8 cellular contexts compared by ENCODE assay signal in genomic region chr1:26538480-26539412, GRCh38. TPM values are rescaled to one million over a fixed set of nuclear protein-coding genes. Genes with fewer than 3 reads are reported as not detected.
DNase-seq lines count a peak whose midpoint lies in the region; ATAC-seq, FAIRE-seq and TF ChIP-seq lines count a peak whose summit lies in the region.

No MANE protein-coding gene starts in this region.

- no peak overlapping the region for H3K9ac ChIP-seq in HepG2 (ENCODE audit: insufficient read depth, low read depth, low read length)

- peaks cover 7% of the 10 kb centered on the region for H3K79me2 ChIP-seq in HepG2 (ENCODE audit: insufficient read depth, low read length)

- H3K36me3 ChIP-seq in RWPE2 (ENCODE audit: low read depth) (peaks cover 45% of the 10 kb centered on the region), HepG2 (replicated peaks in 1 of 2; ENCODE audit: control insufficient read depth in 1 of 2, insufficient read depth in 2 of 2, low read length in 2 of 2) (peaks cover 2 to 11% of the 10 kb centered on the region in 2 experiments; a peak in 4 of 5 replicates), testis (ENCODE audit: low read depth, missing control alignments) (no peaks in the 10 kb centered on the region)

- H3K4me1 ChIP-seq in RWPE2 (ENCODE audit: insufficient read depth, poor library complexity, severe bottlenecking) = peaks cover 20% of the 10 kb centered on the region
- H3K4me1 ChIP-seq in HepG2 (ENCODE audit: insufficient read depth, low read length) = peaks cover 44% of the 10 kb centered on the region
- peaks cover 14% of the 10 kb centered on the region for H3K4me1 ChIP-seq in testis

- WGBS in HepG2 (ENCODE audit: low lambda C conversion rate) = 93% methylated on average over 13 of the region's 14 CpGs
- WGBS in testis, 2 donors = 80 to 83% methylated on average over 14 of the region's 14 CpGs

- in situ Hi-C loops in HepG2 (cut with HindIII; ENCODE audit: extremely low pct_ligation_motif_present, low pct_unique_long_range_greater_than_20kb) = no loop called here

- CTCF ChIA-PET in AG04450 (lab: Charles Lee) (interaction anchor here (0.5 to 2.2 kb wide), 23 partner anchors 9 to 340 kb away, joined by 3 to 25 read pairs (median 3); partner anchors contain the start of gene RPS6KA1), HepG2 (lab: Yijun Ruan, JAX; ENCODE audit: low intra/inter-chr PET ratio, low total read pairs) (interaction anchor here (0.6 kb wide), 1 partner anchor 175 kb away, joined by 3 read pairs; no protein-coding TSS in a partner anchor)

- H2AFZ ChIP-seq in HepG2 (ENCODE audit: low read length) = no peak overlapping the region

- TF ChIP-seq EP300 in HepG2 (IDR thresholded peaks at IDR 0.05; ENCODE audit: low read depth in 2 of 2, low read length in 2 of 2) = no peak
- TF ChIP-seq EP300 in HepG2 (CRISPR knock-in tag; IDR thresholded peaks at IDR 0.05; ENCODE audit: borderline replicate concordance) = no peak

- FAIRE-seq in HepG2 (lab: Jason Lieb, UNC) = no peak

- intact Hi-C loops in HepG2 (cut with micrococcal nuclease; ENCODE audit: unreplicated experiment) = no loop called here
- intact Hi-C loops in testis (cut with DNase I; ENCODE audit: low total_unique reads) = no loop called here

- TF ChIP-seq POLR2A in HepG2 (IDR thresholded peaks at IDR 0.05; ENCODE audit: insufficient read depth in 1 of 2, low read depth in 2 of 2, low read length in 2 of 2) (no peak), testis (IDR thresholded peaks at IDR 0.05) (no peak)

- POLR2A ChIA-PET in AG04450 (lab: Yijun Ruan, JAX) (interaction anchor here (0.9 kb wide), 1 partner anchor 38 kb away, joined by 4 read pairs; no protein-coding TSS in a partner anchor), HepG2 (lab: Yijun Ruan, JAX) (interaction anchor here (0.9 to 1.4 kb wide), 3 partner anchors 10 to 39 kb away, joined by 3 to 6 read pairs (median 3); partner anchors contain the start of gene RPS6KA1)

- no peak overlapping the region for H3K4me2 ChIP-seq in HepG2 (ENCODE audit: low read depth, low read length)

- H3K27me3 ChIP-seq in AG04450 (ENCODE audit: control insufficient read depth, insufficient read depth, low read length) = no peaks in the 10 kb centered on the region
- no peaks in the 10 kb centered on the region for H3K27me3 ChIP-seq in RWPE2 (ENCODE audit: insufficient read depth, poor library complexity, severe bottlenecking)
- no peaks in the 10 kb centered on the region for H3K27me3 ChIP-seq in HepG2 (ENCODE audit: control insufficient read depth in 1 of 2, insufficient read depth in 2 of 2, low read length in 2 of 2)
- no peaks in the 10 kb centered on the region for H3K27me3 ChIP-seq in testis

- ATAC-seq in RWPE2 (ENCODE audit: low read depth) = no peak
- peak; percentile 36 for ATAC-seq in HepG2
- no peak for ATAC-seq in HG03139 (IDR thresholded peaks at IDR 0.05; ENCODE audit: unreplicated experiment)

- H3K9me3 ChIP-seq in AG04450 (ENCODE audit: control insufficient read depth, insufficient read depth, low read length) (no peaks in the 10 kb centered on the region; the same call in 1 of the 2 replicates), RWPE2 (ENCODE audit: severe bottlenecking) (no peaks in the 10 kb centered on the region), HepG2 (ENCODE audit: low read length) (no peaks in the 10 kb centered on the region), testis (no peaks in the 10 kb centered on the region)

- DNase-seq in AG04450 (ENCODE audit: low read depth, low spot score) (no peak), RWPE2 (ENCODE audit: low spot score) (no peak), amniotic epithelial cell (ENCODE audit: low read depth) (peak; percentile 19), HepG2 (ENCODE audit: low spot score) (peak; percentile 41), testis (peak; percentile 51), GF-D8 (lab: John Stamatoyannopoulos, UW) (no peak)

- BruUV-seq in HepG2 (replicated peaks; lab: Mats Ljungman, UMichigan) = no TSS peak

- H4K20me1 ChIP-seq in HepG2 (ENCODE audit: insufficient read depth, low read length) = peaks cover 11% of the 10 kb centered on the region

- H3K4me3 ChIP-seq in AG04450 (ENCODE audit: low read depth, low read length) (no peak overlapping the region), GM12875 (ENCODE audit: low read depth, low read length) (no peak overlapping the region), RWPE2 (ENCODE audit: severe bottlenecking) (no peak overlapping the region), HepG2 (replicated peaks in 1 of 3; ENCODE audit: insufficient read depth in 1 of 3, low read depth in 2 of 3, low read length in 3 of 3) (no peak overlapping the region), testis (no peak overlapping the region)

- no peak for TF ChIP-seq RAD21 in HepG2 (CRISPR knock-in tag; IDR thresholded peaks at IDR 0.05)

- TF ChIP-seq CTCF in AG04450 (IDR thresholded peaks at IDR 0.05; ENCODE audit: low read depth, low read length) (peak; percentile 55), GM12875 (IDR thresholded peaks at IDR 0.05; ENCODE audit: borderline replicate concordance, insufficient read depth, low read depth, low read length) (peak; percentile 80), RWPE2 (IDR thresholded peaks at IDR 0.05; ENCODE audit: poor library complexity, severe bottlenecking) (peak; percentile 27), HepG2 (CRISPR knock-in tag; IDR thresholded peaks at IDR 0.05) (peak; percentile 62), testis (IDR thresholded peaks at IDR 0.05) (peak in 1 of 3 experiments; percentile 22)

- H3K27ac ChIP-seq in AG04450 (ENCODE audit: low read depth, low read length) (no peak overlapping the region), RWPE2 (ENCODE audit: poor library complexity, severe bottlenecking) (no peak overlapping the region), HepG2 (ENCODE audit: extremely low read length, insufficient read depth, low read length) (no peak overlapping the region), testis (no peak overlapping the region)

TF ChIP-seq in HepG2, 621 proteins besides CTCF, POLR2A, EP300 and RAD21 (continues in another document):
- no peak for TF ChIP-seq CBX1 (IDR thresholded peaks at IDR 0.05; ENCODE audit: low read depth)
- TF ChIP-seq SIN3B (IDR thresholded peaks at IDR 0.05; ENCODE audit: low read length) = no peak
- no peak for TF ChIP-seq SRSF1 (optimal IDR thresholded peaks at IDR 0.05; ENCODE audit: low read depth, low read length)
- no peak for TF ChIP-seq NR0B2 (CRISPR knock-in tag; IDR thresholded peaks at IDR 0.05)
- TF ChIP-seq XRCC5 (optimal IDR thresholded peaks at IDR 0.05; ENCODE audit: low read length) = peak; percentile 40

RNA-seq across cellular contexts. Expression of gene RPS6KA1, which starts 9.2 kb away (rescaled TPM):
- polyA plus RNA-seq in AG04450 (2011; rRNA removed) (2.8 and 3.4 TPM in 2 replicates), HepG2 (2011; rRNA removed) (19.6 and 22.1 TPM in 2 replicates), testis (ENCODE audit: insufficient read depth, low read depth, low replicate concordance) (15.6 TPM)
- polyA minus RNA-seq in AG04450 (2011; rRNA and poly(A)+ RNA removed) = 4.8 and 6.4 TPM in 2 replicates
- total RNA-seq in HepG2 (2016; rRNA removed; fragmentation: Illumina TruSeq; extraction: Trizol) (24.0 and 24.2 TPM in 2 replicates), testis (10 to 100 TPM; 14.9 to 24.2 TPM)
- 6.4 and 8.1 TPM in 2 replicates for total RNA-seq in HepG2 (2016; cell fraction: cytosol; rRNA removed; fragmentation: Illumina TruSeq; extraction: Trizol; ENCODE audit: low read depth)
- total RNA-seq in HepG2 (2016; cell fraction: insoluble cytoplasmic fraction; rRNA removed; fragmentation: Illumina TruSeq; extraction: Trizol) = 23.3 and 24.8 TPM in 2 replicates
- total RNA-seq in HepG2 (2016; cell fraction: membrane; rRNA removed; fragmentation: Illumina TruSeq; extraction: Trizol) = 14.4 and 16.8 TPM in 2 replicates
- total RNA-seq in HepG2 (2016; cell fraction: nucleus; rRNA removed; fragmentation: Illumina TruSeq; extraction: Trizol) = 17.9 and 19.0 TPM in 2 replicates
- polyA plus RNA-seq in HepG2 (2011; cell fraction: cytosol; rRNA removed) = 15.0 and 20.1 TPM in 2 replicates
- polyA plus RNA-seq in HepG2 (2011; cell fraction: nucleus; rRNA removed) = 28.9 and 37.3 TPM in 2 replicates
- polyA plus RNA-seq in HepG2 (2012) = 14.7 and 15.4 TPM in 2 replicates
- 4.1 and 4.3 TPM in 2 replicates for polyA plus RNA-seq in HepG2 (2016; cell fraction: cytosol; fragmentation: Illumina TruSeq; extraction: Trizol; ENCODE audit: low read depth)
- 20.9 and 24.6 TPM in 2 replicates for polyA plus RNA-seq in HepG2 (2016; cell fraction: insoluble cytoplasmic fraction; fragmentation: Illumina TruSeq; extraction: Trizol; ENCODE audit: low read depth)
- polyA plus RNA-seq in HepG2 (2016; cell fraction: membrane; fragmentation: Illumina TruSeq; extraction: Trizol; ENCODE audit: low read depth) = 10.2 and 12.6 TPM in 2 replicates
- 28.1 and 28.2 TPM in 2 replicates for polyA plus RNA-seq in HepG2 (2016; cell fraction: nucleus; fragmentation: Illumina TruSeq; extraction: Trizol; ENCODE audit: insufficient read depth, low read depth)
- polyA minus RNA-seq in HepG2 (2011; rRNA and poly(A)+ RNA removed; ENCODE audit: low replicate concordance) = 43.2 and 122 TPM in 2 replicates
- 22.6 TPM in 2 replicates for polyA minus RNA-seq in HepG2 (2011; cell fraction: cytosol; rRNA and poly(A)+ RNA removed)
- polyA minus RNA-seq in HepG2 (2011; cell fraction: nucleus; rRNA and poly(A)+ RNA removed) = 18.8 and 26.6 TPM in 2 replicates

Comparison
In these comparisons a context has a peak if more than half of its experiments do, and no peak if none do; other contexts are left out.
1. DNase-seq: peak in amniotic epithelial cell (single experiment), HepG2 (single experiment) and testis (single experiment); none in AG04450 (single experiment), RWPE2 (single experiment) and GF-D8 (single experiment).